In the genomic region with DNA sequence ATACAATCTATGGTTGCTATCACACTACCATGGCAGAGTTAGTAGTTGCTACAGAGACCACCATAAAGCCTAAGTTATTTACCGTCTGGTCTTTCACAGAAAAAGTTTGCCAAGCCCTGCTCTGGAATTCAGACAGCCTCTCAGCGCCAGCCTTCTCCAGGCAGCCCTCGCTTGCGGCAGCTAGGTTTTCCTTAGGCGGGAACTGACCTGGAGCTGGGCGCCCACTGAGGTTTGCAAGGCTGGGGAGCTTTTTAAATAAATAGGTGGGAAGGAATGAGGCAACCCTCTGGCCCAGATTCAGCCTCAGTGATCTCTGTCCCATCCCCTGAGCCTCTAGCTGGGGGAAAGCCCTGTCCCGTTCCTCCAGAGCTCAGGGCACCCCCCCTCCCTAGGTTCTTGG, we compare ENCODE assay signal across 9 cellular contexts. TPM values are rescaled to one million over a fixed set of nuclear protein-coding genes. Genes with fewer than 3 reads are reported as not detected.
DNase-seq lines count a peak whose midpoint lies in the region; ATAC-seq and TF ChIP-seq lines count a peak whose summit lies in the region.
"Had no signal": no experiment of that assay in that cellular context is flagged by ENCODE, and none has a peak within 500 bp of the region (broad histone marks: within the 10 kb centered on the region; RNA-seq: fewer than 3 reads in every experiment).

No MANE protein-coding gene starts in this region.

- peak overlapping the region; percentile 64 to 99 (median 76); a peak in 19 of 20 replicates for H3K4me3 ChIP-seq in BLaER1 treated with 17β-estradiol and CSF1 and Interleukin-3, amounts not matched to agents 10 nM and 100 nM
- no peak overlapping the region for H3K4me3 ChIP-seq in neural progenitor cell

- H3K4me1 Mint-ChIP-seq in neural progenitor cell = peaks cover 4% of the 10 kb centered on the region

- H3K4me3 Mint-ChIP-seq in neural progenitor cell = peak overlapping the region; percentile 69

- H4K20me1 ChIP-seq in BLaER1 treated with 17β-estradiol and CSF1 and Interleukin-3, amounts not matched to agents 10 nM and 100 nM = no peaks in the 10 kb centered on the region
- peaks cover 5% of the 10 kb centered on the region for H4K20me1 ChIP-seq in neural progenitor cell (ENCODE audit: low read depth)

- DNase-seq in HuH-7 (ENCODE audit: low spot score) = peak; percentile 44
- peak; percentile 18 for DNase-seq in neural progenitor cell (ENCODE audit: low spot score)
- DNase-seq in NCI-H1105 (lab: John Stamatoyannopoulos, UW) = no peak
- no peak for DNase-seq in GM19240 (ENCODE audit: insufficient read length, low spot score)
- DNase-seq: NK-92 treated with Interleukin-12 subunit alpha and Interleukin-12 subunit beta, amount 100 ng/mL, for 24 hours had no signal

- no peaks in the 10 kb centered on the region for H3K9me3 Mint-ChIP-seq in neural progenitor cell

- H3K4me1 ChIP-seq in BLaER1 treated with 17β-estradiol and CSF1 and Interleukin-3, amounts not matched to agents 10 nM and 100 nM = peaks cover 36 to 62% (median 53%) of the 10 kb centered on the region in 10 experiments
- H3K4me1 ChIP-seq in neural progenitor cell = peaks cover 3% of the 10 kb centered on the region

- no peaks in the 10 kb centered on the region for H3K27me3 ChIP-seq in BLaER1 treated with 17β-estradiol and CSF1 and Interleukin-3, amounts not matched to agents 10 nM and 100 nM
- H3K27me3 ChIP-seq in neural progenitor cell = peaks cover 51% of the 10 kb centered on the region

- peaks cover 9% of the 10 kb centered on the region for H3F3A ChIP-seq in neural progenitor cell (ENCODE audit: low read depth)

- H3K9ac ChIP-seq in BLaER1 treated with 17β-estradiol and CSF1 and Interleukin-3, amounts not matched to agents 10 nM and 100 nM = peak overlapping the region; percentile 78 to 95 (median 88); a peak in 21 of 22 replicates
- no peak overlapping the region for H3K9ac ChIP-seq in neural progenitor cell

- ATAC-seq in GM21367 (IDR thresholded peaks at IDR 0.05; ENCODE audit: unreplicated experiment) (no peak), HG02678 (IDR thresholded peaks at IDR 0.05; ENCODE audit: unreplicated experiment) (no peak)

- peaks cover 10% of the 10 kb centered on the region for H3K27me3 Mint-ChIP-seq in neural progenitor cell (ENCODE audit: insufficient read depth, low read depth)

- H3K36me3 ChIP-seq in BLaER1 treated with 17β-estradiol and CSF1 and Interleukin-3, amounts not matched to agents 10 nM and 100 nM = peaks cover 0 to 31% (median 5%) of the 10 kb centered on the region in 11 experiments; a peak in 6 of 22 replicates
- H3K36me3 ChIP-seq in neural progenitor cell = no peaks in the 10 kb centered on the region

- H3K27ac Mint-ChIP-seq in neural progenitor cell = no peak overlapping the region

- no peaks in the 10 kb centered on the region for H3K79me2 ChIP-seq in neural progenitor cell (ENCODE audit: low read depth)

- H3K9me3 ChIP-seq in BLaER1 treated with 17β-estradiol and CSF1 and Interleukin-3, amounts not matched to agents 10 nM and 100 nM (replicated peaks in 1 of 11) = no peaks in the 10 kb centered on the region
- H3K9me3 ChIP-seq in neural progenitor cell (ENCODE audit: low read depth) = no peaks in the 10 kb centered on the region

- H2AFZ ChIP-seq in neural progenitor cell (replicated peaks) = no peak overlapping the region

- no peaks in the 10 kb centered on the region for H3K36me3 Mint-ChIP-seq in neural progenitor cell

- peak overlapping the region; percentile 87 to 100 (median 98) for H3K4me2 ChIP-seq in BLaER1 treated with 17β-estradiol and CSF1 and Interleukin-3, amounts not matched to agents 10 nM and 100 nM
- no peak overlapping the region for H3K4me2 ChIP-seq in neural progenitor cell

- no peak for TF ChIP-seq CTCF in neural progenitor cell (IDR thresholded peaks at IDR 0.05)

- H3K27ac ChIP-seq in BLaER1 treated with 17β-estradiol and CSF1 and Interleukin-3, amounts not matched to agents 10 nM and 100 nM = peak overlapping the region; percentile 66 to 89 (median 82); a peak in 20 of 22 replicates
- H3K27ac ChIP-seq in cingulate gyrus (ENCODE audit: low read depth, low read length) = peak overlapping the region; percentile 41
- no peak overlapping the region for H3K27ac ChIP-seq in neural progenitor cell

RNA-seq across cellular contexts. Expression of a gene that starts 1.2 kb away (rescaled TPM):
- 3.5 and 9.0 TPM in 2 replicates for total RNA-seq in neural progenitor cell (ENCODE audit: low replicate concordance)

Comparison
In these comparisons a context has a peak if more than half of its experiments do, and no peak if none do; other contexts are left out.
1. DNase-seq: peak in HuH-7 (single experiment) and neural progenitor cell (single experiment); none in NCI-H1105 (single experiment) and GM19240 (single experiment).